Comparison of ENCODE assay signal across 7 cellular contexts in genomic region chr17:30695265-30695811, GRCh38.
A peak's percentile ranks its signal among the peaks of the same experiment; 100 is the strongest.
DNase-seq lines count a peak whose midpoint lies in the region; ATAC-seq and TF ChIP-seq lines count a peak whose summit lies in the region.
"Not testable (repeated sequence)": the region's sequence is repeated elsewhere in the genome, so short reads cannot be mapped to it uniquely, and the experiment has no call there.

No MANE protein-coding gene starts in this region.

- not testable (repeated sequence) for H2BK120ac ChIP-seq in mesenchymal stem cell (ENCODE audit: low read depth, low read length)

- H3K27ac ChIP-seq in mesenchymal stem cell (ENCODE audit: low read length, poor library complexity, severe bottlenecking), result not testable (repeated sequence)

- H2AK5ac ChIP-seq in mesenchymal stem cell (ENCODE audit: low read length, severe bottlenecking), result not testable (repeated sequence)

- H3K36me3 ChIP-seq in mesenchymal stem cell (ENCODE audit: control insufficient read depth in 1 of 2, insufficient read depth in 2 of 2, low read depth in 1 of 2, low read length in 2 of 2), result not testable (repeated sequence)

- not testable (repeated sequence) for H3K4ac ChIP-seq in mesenchymal stem cell (ENCODE audit: low read depth in 1 of 2, low read length in 2 of 2)

- H3K36me3 Mint-ChIP-seq in MCF 10A (ENCODE audit: insufficient read depth, unreplicated experiment), result not testable (repeated sequence)

- not testable (repeated sequence) for H2AFZ ChIP-seq in mesenchymal stem cell (ENCODE audit: low read depth, low read length)

- not testable (repeated sequence) for H2BK15ac ChIP-seq in mesenchymal stem cell (ENCODE audit: low read depth, poor library complexity, severe bottlenecking)

- H3K4me1 ChIP-seq in mesenchymal stem cell (ENCODE audit: control insufficient read depth, insufficient read depth, low read depth, low read length), result not testable (repeated sequence)

- H3K14ac ChIP-seq in mesenchymal stem cell (ENCODE audit: low read length in 2 of 2), result not testable (repeated sequence)

- H4K91ac ChIP-seq in mesenchymal stem cell (ENCODE audit: low read length), result not testable (repeated sequence)

- WGBS in mesenchymal stem cell, result 0% methylated on average over 1 of the region's 1 CpG

- H3K23ac ChIP-seq in mesenchymal stem cell (ENCODE audit: low read length in 2 of 2), result not testable (repeated sequence)

- CTCF ChIA-PET in MCF 10A (lab: Yijun Ruan, JAX), result not testable (repeated sequence)

- not testable (repeated sequence) for H3K4me2 ChIP-seq in mesenchymal stem cell (ENCODE audit: low read length, poor library complexity, severe bottlenecking)

- intact Hi-C loops in MCF 10A (cut with micrococcal nuclease), result not testable (repeated sequence)

- not testable (repeated sequence) for H3K79me1 ChIP-seq in mesenchymal stem cell (replicated peaks; ENCODE audit: low read length, poor library complexity, severe bottlenecking)

- POLR2A ChIA-PET in MCF 10A (lab: Yijun Ruan, JAX), result not testable (repeated sequence)

- not testable (repeated sequence) for H3K9ac ChIP-seq in mesenchymal stem cell (ENCODE audit: low read length)

- H4K8ac ChIP-seq in mesenchymal stem cell (ENCODE audit: low read length), result not testable (repeated sequence)

- not testable (repeated sequence) for H3K27me3 Mint-ChIP-seq in MCF 10A (ENCODE audit: insufficient read depth, unreplicated experiment)

- H3K27me3 ChIP-seq in mesenchymal stem cell (ENCODE audit: control insufficient read depth in 1 of 2, insufficient read depth in 1 of 2, low read length in 2 of 2), result not testable (repeated sequence)

- not testable (repeated sequence) for H3K9me3 ChIP-seq in mesenchymal stem cell (ENCODE audit: control insufficient read depth, low read length)

- peak; percentile 48 for DNase-seq in Daoy (ENCODE audit: low read depth)
- DNase-seq in HS-5 (ENCODE audit: low read depth), result peak; percentile 6
- peak; percentile 73 for DNase-seq in NCI-H226
- DNase-seq in MCF 10A (ENCODE audit: unreplicated experiment), result peak; percentile 14
- DNase-seq in fibroblast of the aortic adventitia (ENCODE audit: low read depth), result peak; percentile 77
- peak; percentile 69 for DNase-seq in mesenchymal stem cell

- H2BK12ac ChIP-seq in mesenchymal stem cell (ENCODE audit: low read length in 2 of 2), result not testable (repeated sequence)

- H3K9me3 Mint-ChIP-seq in MCF 10A (ENCODE audit: unreplicated experiment), result not testable (repeated sequence)

- H3K4me3 Mint-ChIP-seq in MCF 10A (ENCODE audit: unreplicated experiment), result not testable (repeated sequence)

- not testable (repeated sequence) for H3K27ac Mint-ChIP-seq in MCF 10A (ENCODE audit: low read depth, unreplicated experiment)

- not testable (repeated sequence) for H2BK5ac ChIP-seq in mesenchymal stem cell (ENCODE audit: low read depth, low read length, poor library complexity, severe bottlenecking)

- not testable (repeated sequence) for H3K18ac ChIP-seq in mesenchymal stem cell (ENCODE audit: low read depth in 1 of 2, low read length in 2 of 2)

- BruUV-seq in MCF 10A (replicated peaks; lab: Mats Ljungman, UMichigan), result not testable (repeated sequence)

- not testable (repeated sequence) for H3K4me3 ChIP-seq in fibroblast of the aortic adventitia (ENCODE audit: low read depth, low read length); mesenchymal stem cell (ENCODE audit: insufficient read depth in 1 of 2, low read depth in 1 of 2, low read length in 2 of 2)

- peak; percentile 35 for ATAC-seq in SK-N-SH treated with all-trans-retinoic acid at 6 μM for 48 hours

- peaks cover 10% of the 10 kb centered on the region for H3K4me1 Mint-ChIP-seq in MCF 10A (ENCODE audit: insufficient read depth, unreplicated experiment)

- not testable (repeated sequence) for TF ChIP-seq CTCF in MCF 10A (IDR thresholded peaks at IDR 0.05; ENCODE audit: unreplicated experiment); fibroblast of the aortic adventitia (IDR thresholded peaks at IDR 0.05; ENCODE audit: insufficient read depth, low read length)

TF ChIP-seq in SK-N-SH treated with all-trans-retinoic acid at 6 μM for 48 hours, 23 proteins besides CTCF, POLR2A, EP300 and RAD21:
- peak; percentile 44 for TF ChIP-seq ISL1 (CRISPR knock-in tag; IDR thresholded peaks at IDR 0.05)

Comparison
In these comparisons a context has a peak if more than half of its experiments do, and no peak if none do; other contexts are left out.
1. DNase-seq: peak in every context shown above with its lines; median percentile 77 in fibroblast of the aortic adventitia; 73 in NCI-H226; 69 in mesenchymal stem cell; 48 in Daoy; 14 in MCF 10A; 6 in HS-5.